ENCODE assay signal across 18 cellular contexts in genomic region chr20:36550797-36551299, GRCh38. TPM values are rescaled to one million over a fixed set of nuclear protein-coding genes. Genes with fewer than 3 reads are reported as not detected.
A peak's percentile ranks its signal among the peaks of the same experiment; 100 is the strongest.
DNase-seq lines count a peak whose midpoint lies in the region; ATAC-seq, FAIRE-seq and TF ChIP-seq lines count a peak whose summit lies in the region.
"Had no signal": no experiment of that assay in that cellular context is flagged by ENCODE, and none has a peak within 500 bp of the region (broad histone marks: within the 10 kb centered on the region; RNA-seq: fewer than 3 reads in every experiment).

No MANE protein-coding gene starts in this region.

- no peaks in the 10 kb centered on the region for H3K9me3 Mint-ChIP-seq in stimulated activated naive CD8-positive, alpha-beta T cell treated with anti-CD3 and anti-CD28 coated beads, Interleukin-15, amount 100 ng/mL, for 72 hours
- H3K9me3 Mint-ChIP-seq: memory B cell; T-helper 1 cell treated with Interleukin-12 subunit alpha and Interleukin-12 subunit beta and Interleukin-4 antibody, amounts not matched to agents 30 μg/mL and 1 μg/mL, for 36 hours had no signal

- TF ChIP-seq POLR2A in right lobe of liver (IDR thresholded peaks at IDR 0.05) (no peak), testis (IDR thresholded peaks at IDR 0.05) (no peak)

- no peaks in the 10 kb centered on the region for H3K27me3 Mint-ChIP-seq in stimulated activated naive CD8-positive, alpha-beta T cell treated with anti-CD3 and anti-CD28 coated beads, Interleukin-15, amount 100 ng/mL, for 72 hours
- H3K27me3 Mint-ChIP-seq: activated CD4-positive, alpha-beta T cell treated with anti-CD3 and anti-CD28 coated beads for 36 hours; memory B cell had no signal

- TF ChIP-seq CTCF in right lobe of liver (IDR thresholded peaks at IDR 0.05) (no peak), testis (IDR thresholded peaks at IDR 0.05) (no peak)

- H3K36me3 ChIP-seq in esophagus (ENCODE audit: control insufficient read depth in 2 of 2, insufficient read depth in 2 of 2, low read length in 1 of 2) (peaks cover 3 to 9% of the 10 kb centered on the region in 2 donors), right lobe of liver (no peaks in the 10 kb centered on the region), testis (ENCODE audit: low read depth, missing control alignments) (no peaks in the 10 kb centered on the region)
- H3K36me3 ChIP-seq: pancreas had no signal

- 36 to 62% methylated on average over 14 of the region's 14 CpGs for WGBS in esophagus, 2 donors
- 40% methylated on average over 1 of the region's 14 CpGs for WGBS in right lobe of liver (ENCODE audit: insufficient coverage, low coverage, low lambda C conversion rate, missing lambda C conversion rate)
- WGBS in testis, 2 donors = 49 to 56% methylated on average over 2 to 14 of the region's 14 CpGs

- H3K9me3 ChIP-seq in esophagus (ENCODE audit: control insufficient read depth in 2 of 2, insufficient read depth in 1 of 2, low read depth in 1 of 2, low read length in 1 of 2) (no peaks in the 10 kb centered on the region), right lobe of liver (no peaks in the 10 kb centered on the region), testis (no peaks in the 10 kb centered on the region)
- H3K9me3 ChIP-seq: pancreas had no signal

- H3K4me3 Mint-ChIP-seq in stimulated activated naive CD8-positive, alpha-beta T cell treated with anti-CD3 and anti-CD28 coated beads, Interleukin-15, amount 100 ng/mL, for 72 hours = no peak overlapping the region
- H3K4me3 Mint-ChIP-seq: activated CD4-positive, alpha-beta T cell treated with anti-CD3 and anti-CD28 coated beads for 36 hours; memory B cell; T-helper 1 cell treated with Interleukin-12 subunit alpha and Interleukin-12 subunit beta and Interleukin-4 antibody, amounts not matched to agents 30 μg/mL and 1 μg/mL, for 36 hours had no signal

- peak overlapping the region; percentile 1 to 71 for H3K27ac ChIP-seq in esophagus (ENCODE audit: low read depth in 2 of 2, low read length in 1 of 2)
- no peak overlapping the region for H3K27ac ChIP-seq in right lobe of liver
- peak overlapping the region; percentile 16 to 68 for H3K27ac ChIP-seq in testis
- H3K27ac ChIP-seq: hepatocyte, pancreas had no signal

- POLR2A ChIA-PET in HEK293T (lab: Yijun Ruan, JAX) = no interaction called here

- H3K4me3 ChIP-seq in esophagus (ENCODE audit: low read depth in 1 of 2, low read length in 2 of 2) = no peak overlapping the region
- H3K4me3 ChIP-seq in right lobe of liver = no peak overlapping the region
- no peak overlapping the region for H3K4me3 ChIP-seq in testis
- H3K4me3 ChIP-seq: hepatocyte, pancreas had no signal

- H3K4me1 ChIP-seq in esophagus (ENCODE audit: control insufficient read depth in 2 of 2, insufficient read depth in 2 of 2, low read length in 1 of 2) (peaks cover 0 to 12% of the 10 kb centered on the region in 2 donors), right lobe of liver (no peaks in the 10 kb centered on the region), testis (peaks cover 11% of the 10 kb centered on the region)
- H3K4me1 ChIP-seq: pancreas had no signal

- FAIRE-seq in HTR-8/SVneo (lab: Jason Lieb, UNC) = peak; percentile 88
- FAIRE-seq: GM12891, pancreas had no signal

- DNase-seq in HTR-8/SVneo (ENCODE audit: insufficient read length, low spot score) (no peak), right lobe of liver (no peak), testis (no peak), HEK293T (ENCODE audit: extremely low spot score) (no peak)
- DNase-seq in stimulated activated naive CD8-positive, alpha-beta T cell treated with anti-CD3 and anti-CD28 coated beads, Interleukin-15, amount 100 ng/mL, for 72 hours = no peak
- DNase-seq: activated CD4-positive, alpha-beta T cell treated with anti-CD3 and anti-CD28 coated beads for 36 hours; C1 segment of cervical spinal cord; DND-41; PC-3; stimulated activated CD8-positive, alpha-beta memory T cell treated with anti-CD3 and anti-CD28 coated beads, Interleukin-4, amount 100 ng/mL, for 48 hours had no signal

- CTCF ChIA-PET in HEK293T (lab: Yijun Ruan, JAX) = no interaction called here

- H3K27me3 ChIP-seq in esophagus (ENCODE audit: control insufficient read depth in 1 of 2, insufficient read depth in 2 of 2, low read length in 2 of 2) (no peaks in the 10 kb centered on the region), right lobe of liver (no peaks in the 10 kb centered on the region), testis (no peaks in the 10 kb centered on the region)
- H3K27me3 ChIP-seq: hepatocyte, pancreas had no signal

- H3K4me1 Mint-ChIP-seq in stimulated activated naive CD8-positive, alpha-beta T cell treated with anti-CD3 and anti-CD28 coated beads, Interleukin-15, amount 100 ng/mL, for 72 hours = peaks cover 13% of the 10 kb centered on the region
- H3K4me1 Mint-ChIP-seq: activated CD4-positive, alpha-beta T cell treated with anti-CD3 and anti-CD28 coated beads for 36 hours had no signal

- ATAC-seq in right lobe of liver (peak in 3 of 4 donors; percentile 8 to 23 (median 13)), GM19452 (IDR thresholded peaks at IDR 0.05; ENCODE audit: unreplicated experiment) (no peak), GM18511 (IDR thresholded peaks at IDR 0.05; ENCODE audit: unreplicated experiment) (no peak)
- ATAC-seq in stimulated activated naive CD8-positive, alpha-beta T cell treated with anti-CD3 and anti-CD28 coated beads, Interleukin-15, amount 100 ng/mL, for 72 hours = no peak
- ATAC-seq: activated CD4-positive, alpha-beta T cell treated with anti-CD3 and anti-CD28 coated beads for 36 hours; PC-3 had no signal

- H3K27ac Mint-ChIP-seq in stimulated activated naive CD8-positive, alpha-beta T cell treated with anti-CD3 and anti-CD28 coated beads, Interleukin-15, amount 100 ng/mL, for 72 hours = peak overlapping the region in 1 of 2 donors; percentile 57
- H3K27ac Mint-ChIP-seq: activated CD4-positive, alpha-beta T cell treated with anti-CD3 and anti-CD28 coated beads for 36 hours; memory B cell; T-helper 1 cell treated with Interleukin-12 subunit alpha and Interleukin-12 subunit beta and Interleukin-4 antibody, amounts not matched to agents 30 μg/mL and 1 μg/mL, for 36 hours had no signal

- intact Hi-C loops in right lobe of liver (cut with DNase I) = no loop called here
- intact Hi-C loops in testis (cut with DNase I; ENCODE audit: low total_unique reads) = no loop called here

TF ChIP-seq in HEK293T, 16 proteins besides CTCF, POLR2A, EP300 and RAD21:
- no peak for TF ChIP-seq LEF1 (IDR thresholded peaks at IDR 0.05; ENCODE audit: borderline replicate concordance)
- TF ChIP-seq TARDBP (IDR thresholded peaks at IDR 0.05) = no peak
- TF ChIP-seq SUZ12 (IDR thresholded peaks at IDR 0.05) = no peak
- TF ChIP-seq HDGF (IDR thresholded peaks at IDR 0.05; ENCODE audit: borderline replicate concordance) = no peak
- no peak for TF ChIP-seq ARNT (IDR thresholded peaks at IDR 0.05)
- no peak for TF ChIP-seq PKNOX1 (IDR thresholded peaks at IDR 0.05)

RNA-seq across cellular contexts. Expression of gene MYL9, which starts 9.5 kb away (rescaled TPM):
- polyA plus RNA-seq in esophagus (100 to 1,000 TPM; 242 to 320 TPM), testis (ENCODE audit: insufficient read depth, low read depth, low replicate concordance) (594 TPM)
- total RNA-seq in right lobe of liver (10 to 100 TPM in 4 of 6 experiments, 1 to 10 TPM in 2; 7.7 to 44.2 (median 18.1) TPM), testis (100 to 1,000 TPM; 177 to 265 TPM)

RNA-seq across cellular contexts. Expression of gene TGIF2, which starts 22.5 kb away (rescaled TPM):
- polyA plus RNA-seq in esophagus (1 to 10 TPM; 1.4 to 3.6 TPM), testis (ENCODE audit: insufficient read depth, low read depth, low replicate concordance) (24.0 TPM)
- total RNA-seq in right lobe of liver (1 to 10 TPM; 3.2 to 7.8 (median 5.9) TPM), testis (10 to 100 TPM; 34.3 to 37.2 TPM)

RNA-seq across cellular contexts. Expression of gene RAB5IF, which starts 54.7 kb away (rescaled TPM):
- 100 to 1,000 TPM; 262 to 270 TPM for polyA plus RNA-seq in esophagus
- 100 to 1,000 TPM in 5 of 6 experiments, 10 to 100 TPM in 1; 78.1 to 232 (median 125) TPM for total RNA-seq in right lobe of liver
- 10 to 100 TPM; 75.7 to 81.3 TPM for total RNA-seq in testis
- polyA plus RNA-seq in testis (ENCODE audit: insufficient read depth, low read depth, low replicate concordance) = 93.1 TPM

Comparison
In these comparisons a context has a peak if more than half of its experiments do, and no peak if none do; other contexts are left out.
1. H3K27ac ChIP-seq: peak in esophagus (2 of 2) and testis (2 of 2); none in right lobe of liver (0 of 3).
2. ATAC-seq: peak in right lobe of liver (3 of 4); none in GM19452 (single experiment), GM18511 (single experiment) and stimulated activated naive CD8-positive, alpha-beta T cell treated with anti-CD3 and anti-CD28 coated beads, Interleukin-15, amount 100 ng/mL, for 72 hours (single experiment).
3. RNA of gene TGIF2, which starts 22.5 kb away (total RNA-seq): 34.3 to 37.2 TPM in testis; 3.2 to 7.8 TPM in right lobe of liver; every median in the first group is over 4 times any median in the second.